1 cellular context compared by ENCODE assay signal in the genomic region with DNA sequence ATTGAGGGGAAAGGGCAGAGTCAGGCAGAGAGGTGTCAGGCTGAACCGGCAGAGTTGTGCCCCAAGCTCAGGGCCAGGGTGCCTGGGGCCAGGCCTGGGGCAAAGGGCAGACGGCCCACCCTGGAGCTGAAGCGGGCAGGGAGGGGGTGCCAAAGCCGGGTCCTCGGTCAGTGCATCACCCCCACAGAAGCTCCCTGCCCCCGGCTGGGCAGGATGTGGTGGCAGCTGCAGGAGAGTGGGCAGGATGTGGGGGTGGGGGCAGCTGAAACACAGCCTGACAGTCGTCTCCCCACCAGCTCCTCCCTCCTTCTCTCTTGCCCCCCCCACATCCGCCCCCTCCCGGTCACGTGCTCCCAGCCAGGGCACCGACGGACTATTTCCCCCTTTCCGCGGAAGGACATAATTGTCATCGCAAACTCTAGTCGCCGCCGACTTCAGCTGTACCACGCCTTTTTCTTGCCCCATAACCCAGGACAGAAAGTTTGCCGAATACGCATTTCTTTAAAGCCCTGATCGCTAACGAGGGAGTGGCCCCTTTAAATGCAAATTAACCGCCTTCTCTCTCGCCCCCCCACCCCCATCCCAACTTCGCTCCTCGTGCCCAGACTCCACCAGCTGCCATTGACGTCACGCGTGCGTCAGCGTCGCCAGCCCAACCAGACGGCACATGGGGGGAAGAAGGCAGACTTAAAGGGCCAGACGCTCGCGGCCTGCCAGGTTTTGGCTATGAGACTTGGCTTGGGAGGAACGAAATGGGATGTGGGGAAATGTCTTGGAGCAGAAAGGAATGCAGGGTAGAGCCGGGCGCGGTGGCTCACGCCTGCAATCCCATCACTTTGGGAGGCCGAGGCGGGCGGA.
TF ChIP-seq lines count a peak whose summit lies in the region.

No MANE protein-coding gene starts in this region.

TF ChIP-seq in HepG2, 621 proteins besides CTCF, POLR2A, EP300 and RAD21 (continued from another document and continues in another):
- TF ChIP-seq, protein P1, sequence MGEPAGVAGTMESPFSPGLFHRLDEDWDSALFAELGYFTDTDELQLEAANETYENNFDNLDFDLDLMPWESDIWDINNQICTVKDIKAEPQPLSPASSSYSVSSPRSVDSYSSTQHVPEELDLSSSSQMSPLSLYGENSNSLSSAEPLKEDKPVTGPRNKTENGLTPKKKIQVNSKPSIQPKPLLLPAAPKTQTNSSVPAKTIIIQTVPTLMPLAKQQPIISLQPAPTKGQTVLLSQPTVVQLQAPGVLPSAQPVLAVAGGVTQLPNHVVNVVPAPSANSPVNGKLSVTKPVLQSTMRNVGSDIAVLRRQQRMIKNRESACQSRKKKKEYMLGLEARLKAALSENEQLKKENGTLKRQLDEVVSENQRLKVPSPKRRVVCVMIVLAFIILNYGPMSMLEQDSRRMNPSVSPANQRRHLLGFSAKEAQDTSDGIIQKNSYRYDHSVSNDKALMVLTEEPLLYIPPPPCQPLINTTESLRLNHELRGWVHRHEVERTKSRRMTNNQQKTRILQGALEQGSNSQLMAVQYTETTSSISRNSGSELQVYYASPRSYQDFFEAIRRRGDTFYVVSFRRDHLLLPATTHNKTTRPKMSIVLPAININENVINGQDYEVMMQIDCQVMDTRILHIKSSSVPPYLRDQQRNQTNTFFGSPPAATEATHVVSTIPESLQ (CRISPR knock-in tag; conservative IDR thresholded peaks at IDR 0.05): no peak
- peak; percentile 12 for TF ChIP-seq XRCC5 (optimal IDR thresholded peaks at IDR 0.05; ENCODE audit: low read length)
- peak; percentile 41; the same call in 1 of the 2 replicates for TF ChIP-seq HIVEP1 (CRISPR knock-in tag; IDR thresholded peaks at IDR 0.05)
- TF ChIP-seq, protein P2, sequence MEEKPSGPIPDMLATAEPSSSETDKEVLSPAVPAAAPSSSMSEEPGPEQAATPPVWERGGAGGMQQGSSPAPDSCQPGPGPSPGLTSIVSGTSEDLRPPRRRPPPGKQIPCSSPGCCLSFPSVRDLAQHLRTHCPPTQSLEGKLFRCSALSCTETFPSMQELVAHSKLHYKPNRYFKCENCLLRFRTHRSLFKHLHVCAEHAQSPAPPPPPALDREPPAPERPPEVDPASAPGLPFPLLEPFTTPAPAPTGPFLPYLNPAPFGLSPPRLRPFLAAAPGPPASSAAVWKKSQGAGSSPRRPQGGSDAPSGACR (CRISPR knock-in tag; IDR thresholded peaks at IDR 0.05): peak; percentile 49; the same call in 1 of the 2 replicates
- TF ChIP-seq ZNF816 (CRISPR knock-in tag; IDR thresholded peaks at IDR 0.05; ENCODE audit: borderline replicate concordance): peak; percentile 76; the same call in 1 of the 2 replicates
- peak; percentile 17; the same call in 1 of the 2 replicates for TF ChIP-seq RARA (CRISPR knock-in tag; IDR thresholded peaks at IDR 0.05)
- 0 out of 2 replicates have a peak, but pooled peaks have one; percentile 45 for TF ChIP-seq ZNF850 (CRISPR knock-in tag; conservative IDR thresholded peaks at IDR 0.05)
- TF ChIP-seq, protein P3, sequence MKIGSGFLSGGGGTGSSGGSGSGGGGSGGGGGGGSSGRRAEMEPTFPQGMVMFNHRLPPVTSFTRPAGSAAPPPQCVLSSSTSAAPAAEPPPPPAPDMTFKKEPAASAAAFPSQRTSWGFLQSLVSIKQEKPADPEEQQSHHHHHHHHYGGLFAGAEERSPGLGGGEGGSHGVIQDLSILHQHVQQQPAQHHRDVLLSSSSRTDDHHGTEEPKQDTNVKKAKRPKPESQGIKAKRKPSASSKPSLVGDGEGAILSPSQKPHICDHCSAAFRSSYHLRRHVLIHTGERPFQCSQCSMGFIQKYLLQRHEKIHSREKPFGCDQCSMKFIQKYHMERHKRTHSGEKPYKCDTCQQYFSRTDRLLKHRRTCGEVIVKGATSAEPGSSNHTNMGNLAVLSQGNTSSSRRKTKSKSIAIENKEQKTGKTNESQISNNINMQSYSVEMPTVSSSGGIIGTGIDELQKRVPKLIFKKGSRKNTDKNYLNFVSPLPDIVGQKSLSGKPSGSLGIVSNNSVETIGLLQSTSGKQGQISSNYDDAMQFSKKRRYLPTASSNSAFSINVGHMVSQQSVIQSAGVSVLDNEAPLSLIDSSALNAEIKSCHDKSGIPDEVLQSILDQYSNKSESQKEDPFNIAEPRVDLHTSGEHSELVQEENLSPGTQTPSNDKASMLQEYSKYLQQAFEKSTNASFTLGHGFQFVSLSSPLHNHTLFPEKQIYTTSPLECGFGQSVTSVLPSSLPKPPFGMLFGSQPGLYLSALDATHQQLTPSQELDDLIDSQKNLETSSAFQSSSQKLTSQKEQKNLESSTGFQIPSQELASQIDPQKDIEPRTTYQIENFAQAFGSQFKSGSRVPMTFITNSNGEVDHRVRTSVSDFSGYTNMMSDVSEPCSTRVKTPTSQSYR (CRISPR knock-in tag; IDR thresholded peaks at IDR 0.05; ENCODE audit: borderline replicate concordance): peak; percentile 90
- TF ChIP-seq, protein P4, sequence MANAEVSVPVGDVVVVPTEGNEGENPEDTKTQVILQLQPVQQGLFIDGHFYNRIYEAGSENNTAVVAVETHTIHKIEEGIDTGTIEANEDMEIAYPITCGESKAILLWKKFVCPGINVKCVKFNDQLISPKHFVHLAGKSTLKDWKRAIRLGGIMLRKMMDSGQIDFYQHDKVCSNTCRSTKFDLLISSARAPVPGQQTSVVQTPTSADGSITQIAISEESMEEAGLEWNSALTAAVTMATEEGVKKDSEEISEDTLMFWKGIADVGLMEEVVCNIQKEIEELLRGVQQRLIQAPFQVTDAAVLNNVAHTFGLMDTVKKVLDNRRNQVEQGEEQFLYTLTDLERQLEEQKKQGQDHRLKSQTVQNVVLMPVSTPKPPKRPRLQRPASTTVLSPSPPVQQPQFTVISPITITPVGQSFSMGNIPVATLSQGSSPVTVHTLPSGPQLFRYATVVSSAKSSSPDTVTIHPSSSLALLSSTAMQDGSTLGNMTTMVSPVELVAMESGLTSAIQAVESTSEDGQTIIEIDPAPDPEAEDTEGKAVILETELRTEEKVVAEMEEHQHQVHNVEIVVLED (CRISPR knock-in tag; IDR thresholded peaks at IDR 0.05; ENCODE audit: borderline replicate concordance): peak; percentile 74; the same call in 1 of the 2 replicates
- 0 out of 2 replicates have a peak, but pooled peaks have one; percentile 14 for TF ChIP-seq NFKB2 (CRISPR knock-in tag; IDR thresholded peaks at IDR 0.05; ENCODE audit: borderline replicate concordance)
- TF ChIP-seq, protein P5, sequence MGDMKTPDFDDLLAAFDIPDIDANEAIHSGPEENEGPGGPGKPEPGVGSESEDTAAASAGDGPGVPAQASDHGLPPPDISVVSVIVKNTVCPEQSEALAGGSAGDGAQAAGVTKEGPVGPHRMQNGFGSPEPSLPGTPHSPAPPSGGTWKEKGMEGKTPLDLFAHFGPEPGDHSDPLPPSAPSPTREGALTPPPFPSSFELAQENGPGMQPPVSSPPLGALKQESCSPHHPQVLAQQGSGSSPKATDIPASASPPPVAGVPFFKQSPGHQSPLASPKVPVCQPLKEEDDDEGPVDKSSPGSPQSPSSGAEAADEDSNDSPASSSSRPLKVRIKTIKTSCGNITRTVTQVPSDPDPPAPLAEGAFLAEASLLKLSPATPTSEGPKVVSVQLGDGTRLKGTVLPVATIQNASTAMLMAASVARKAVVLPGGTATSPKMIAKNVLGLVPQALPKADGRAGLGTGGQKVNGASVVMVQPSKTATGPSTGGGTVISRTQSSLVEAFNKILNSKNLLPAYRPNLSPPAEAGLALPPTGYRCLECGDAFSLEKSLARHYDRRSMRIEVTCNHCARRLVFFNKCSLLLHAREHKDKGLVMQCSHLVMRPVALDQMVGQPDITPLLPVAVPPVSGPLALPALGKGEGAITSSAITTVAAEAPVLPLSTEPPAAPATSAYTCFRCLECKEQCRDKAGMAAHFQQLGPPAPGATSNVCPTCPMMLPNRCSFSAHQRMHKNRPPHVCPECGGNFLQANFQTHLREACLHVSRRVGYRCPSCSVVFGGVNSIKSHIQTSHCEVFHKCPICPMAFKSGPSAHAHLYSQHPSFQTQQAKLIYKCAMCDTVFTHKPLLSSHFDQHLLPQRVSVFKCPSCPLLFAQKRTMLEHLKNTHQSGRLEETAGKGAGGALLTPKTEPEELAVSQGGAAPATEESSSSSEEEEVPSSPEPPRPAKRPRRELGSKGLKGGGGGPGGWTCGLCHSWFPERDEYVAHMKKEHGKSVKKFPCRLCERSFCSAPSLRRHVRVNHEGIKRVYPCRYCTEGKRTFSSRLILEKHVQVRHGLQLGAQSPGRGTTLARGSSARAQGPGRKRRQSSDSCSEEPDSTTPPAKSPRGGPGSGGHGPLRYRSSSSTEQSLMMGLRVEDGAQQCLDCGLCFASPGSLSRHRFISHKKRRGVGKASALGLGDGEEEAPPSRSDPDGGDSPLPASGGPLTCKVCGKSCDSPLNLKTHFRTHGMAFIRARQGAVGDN (CRISPR knock-in tag; IDR thresholded peaks at IDR 0.05): peak; percentile 94
- peak; percentile 51; the same call in 1 of the 2 replicates for TF ChIP-seq HNF4G (IDR thresholded peaks at IDR 0.05; ENCODE audit: borderline replicate concordance, low read depth, low read length)
- peak; percentile 58; the same call in 1 of the 2 replicates for TF ChIP-seq HNF4G (CRISPR knock-in tag; IDR thresholded peaks at IDR 0.05; ENCODE audit: borderline replicate concordance, low read depth)
- TF ChIP-seq, protein P6, sequence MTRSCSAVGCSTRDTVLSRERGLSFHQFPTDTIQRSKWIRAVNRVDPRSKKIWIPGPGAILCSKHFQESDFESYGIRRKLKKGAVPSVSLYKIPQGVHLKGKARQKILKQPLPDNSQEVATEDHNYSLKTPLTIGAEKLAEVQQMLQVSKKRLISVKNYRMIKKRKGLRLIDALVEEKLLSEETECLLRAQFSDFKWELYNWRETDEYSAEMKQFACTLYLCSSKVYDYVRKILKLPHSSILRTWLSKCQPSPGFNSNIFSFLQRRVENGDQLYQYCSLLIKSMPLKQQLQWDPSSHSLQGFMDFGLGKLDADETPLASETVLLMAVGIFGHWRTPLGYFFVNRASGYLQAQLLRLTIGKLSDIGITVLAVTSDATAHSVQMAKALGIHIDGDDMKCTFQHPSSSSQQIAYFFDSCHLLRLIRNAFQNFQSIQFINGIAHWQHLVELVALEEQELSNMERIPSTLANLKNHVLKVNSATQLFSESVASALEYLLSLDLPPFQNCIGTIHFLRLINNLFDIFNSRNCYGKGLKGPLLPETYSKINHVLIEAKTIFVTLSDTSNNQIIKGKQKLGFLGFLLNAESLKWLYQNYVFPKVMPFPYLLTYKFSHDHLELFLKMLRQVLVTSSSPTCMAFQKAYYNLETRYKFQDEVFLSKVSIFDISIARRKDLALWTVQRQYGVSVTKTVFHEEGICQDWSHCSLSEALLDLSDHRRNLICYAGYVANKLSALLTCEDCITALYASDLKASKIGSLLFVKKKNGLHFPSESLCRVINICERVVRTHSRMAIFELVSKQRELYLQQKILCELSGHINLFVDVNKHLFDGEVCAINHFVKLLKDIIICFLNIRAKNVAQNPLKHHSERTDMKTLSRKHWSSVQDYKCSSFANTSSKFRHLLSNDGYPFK (CRISPR knock-in tag; IDR thresholded peaks at IDR 0.05; ENCODE audit: borderline replicate concordance): peak; percentile 68; the same call in 1 of the 2 replicates
- TF ChIP-seq KLF16 (CRISPR knock-in tag; IDR thresholded peaks at IDR 0.05): peak in 1 of 2 experiments; percentile 58; a peak in 1 of 4 replicates
- TF ChIP-seq, protein P7, sequence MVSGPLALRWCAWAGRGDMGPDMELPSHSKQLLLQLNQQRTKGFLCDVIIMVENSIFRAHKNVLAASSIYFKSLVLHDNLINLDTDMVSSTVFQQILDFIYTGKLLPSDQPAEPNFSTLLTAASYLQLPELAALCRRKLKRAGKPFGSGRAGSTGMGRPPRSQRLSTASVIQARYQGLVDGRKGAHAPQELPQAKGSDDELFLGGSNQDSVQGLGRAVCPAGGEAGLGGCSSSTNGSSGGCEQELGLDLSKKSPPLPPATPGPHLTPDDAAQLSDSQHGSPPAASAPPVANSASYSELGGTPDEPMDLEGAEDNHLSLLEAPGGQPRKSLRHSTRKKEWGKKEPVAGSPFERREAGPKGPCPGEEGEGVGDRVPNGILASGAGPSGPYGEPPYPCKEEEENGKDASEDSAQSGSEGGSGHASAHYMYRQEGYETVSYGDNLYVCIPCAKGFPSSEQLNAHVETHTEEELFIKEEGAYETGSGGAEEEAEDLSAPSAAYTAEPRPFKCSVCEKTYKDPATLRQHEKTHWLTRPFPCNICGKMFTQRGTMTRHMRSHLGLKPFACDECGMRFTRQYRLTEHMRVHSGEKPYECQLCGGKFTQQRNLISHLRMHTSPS (CRISPR knock-in tag; IDR thresholded peaks at IDR 0.05; ENCODE audit: low read depth): peak; percentile 89
- TF ChIP-seq ZNF781 (CRISPR knock-in tag; IDR thresholded peaks at IDR 0.05; ENCODE audit: borderline replicate concordance, not compliant biosample characterization): peak; percentile 76
- peak; percentile 21; the same call in 1 of the 2 replicates for TF ChIP-seq FOXO1 (CRISPR knock-in tag; IDR thresholded peaks at IDR 0.05)
- TF ChIP-seq ZNF891 (CRISPR knock-in tag; IDR thresholded peaks at IDR 0.05): no peak
- TF ChIP-seq ZNF749 (CRISPR knock-in tag; IDR thresholded peaks at IDR 0.05; ENCODE audit: borderline replicate concordance): peak; percentile 67; the same call in 1 of the 2 replicates
- TF ChIP-seq KLF11 (CRISPR knock-in tag; IDR thresholded peaks at IDR 0.05): peak; percentile 84; the same call in 1 of the 2 replicates
- TF ChIP-seq FOXK1 (CRISPR knock-in tag; IDR thresholded peaks at IDR 0.05; ENCODE audit: borderline replicate concordance, low read depth): peak; percentile 23; the same call in 1 of the 2 replicates
- peak; percentile 98 for TF ChIP-seq CREB1 (IDR thresholded peaks at IDR 0.05)
- peak; percentile 98 for TF ChIP-seq CREB1 (CRISPR knock-in tag; IDR thresholded peaks at IDR 0.05)
- TF ChIP-seq MEF2D (CRISPR knock-in tag; IDR thresholded peaks at IDR 0.05): peak; percentile 62
- TF ChIP-seq SAP130 (CRISPR knock-in tag; IDR thresholded peaks at IDR 0.05; ENCODE audit: low read depth): peak; percentile 76
- TF ChIP-seq, protein P8, sequence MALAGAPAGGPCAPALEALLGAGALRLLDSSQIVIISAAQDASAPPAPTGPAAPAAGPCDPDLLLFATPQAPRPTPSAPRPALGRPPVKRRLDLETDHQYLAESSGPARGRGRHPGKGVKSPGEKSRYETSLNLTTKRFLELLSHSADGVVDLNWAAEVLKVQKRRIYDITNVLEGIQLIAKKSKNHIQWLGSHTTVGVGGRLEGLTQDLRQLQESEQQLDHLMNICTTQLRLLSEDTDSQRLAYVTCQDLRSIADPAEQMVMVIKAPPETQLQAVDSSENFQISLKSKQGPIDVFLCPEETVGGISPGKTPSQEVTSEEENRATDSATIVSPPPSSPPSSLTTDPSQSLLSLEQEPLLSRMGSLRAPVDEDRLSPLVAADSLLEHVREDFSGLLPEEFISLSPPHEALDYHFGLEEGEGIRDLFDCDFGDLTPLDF (CRISPR knock-in tag; IDR thresholded peaks at IDR 0.05): no peak
- no peak for TF ChIP-seq ZNF775 (CRISPR knock-in tag; IDR thresholded peaks at IDR 0.05; ENCODE audit: borderline replicate concordance)
